Comparison of ENCODE assay signal across 2 cellular contexts in the genomic region with DNA sequence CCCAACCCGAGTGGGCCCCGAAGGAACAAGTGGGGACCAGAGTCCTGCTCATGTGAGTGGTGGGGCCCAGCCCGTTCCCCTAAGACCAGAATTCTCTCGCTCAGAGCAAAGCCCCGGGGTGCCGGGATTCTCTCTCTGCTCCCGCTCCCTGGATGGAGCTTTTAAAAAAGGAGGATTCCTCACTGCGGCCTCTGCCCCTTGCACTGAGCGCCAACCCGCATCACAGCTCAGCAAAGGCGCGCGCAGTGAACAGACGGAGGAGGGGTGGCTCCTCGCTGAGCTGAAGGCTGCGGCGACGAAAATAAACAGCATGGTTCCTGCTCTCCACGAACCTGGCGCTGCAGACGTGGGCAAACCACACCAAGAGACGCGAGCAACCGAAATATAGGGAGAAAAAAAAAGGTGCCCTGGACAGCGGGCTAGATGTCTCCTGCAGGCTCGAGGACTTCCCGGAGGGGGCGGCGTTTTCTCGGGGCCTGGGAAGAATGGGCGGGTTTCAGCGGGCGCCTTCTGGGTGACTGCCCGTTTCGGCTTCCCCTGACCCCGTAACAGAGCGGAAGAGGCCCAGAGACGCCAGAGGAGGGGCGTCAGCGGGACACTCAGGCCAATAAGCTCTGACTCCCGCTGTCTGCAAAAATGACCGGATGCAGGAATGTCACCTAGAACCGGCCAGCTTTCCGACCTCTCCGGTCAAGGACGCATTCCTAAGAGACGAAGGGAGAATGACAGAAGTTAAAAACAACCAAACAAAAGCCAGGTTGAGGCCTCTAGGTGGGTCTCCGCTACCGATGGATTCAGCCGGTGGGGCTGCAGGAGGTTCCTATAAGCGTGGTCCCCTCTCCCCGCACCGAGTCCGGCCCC.
TF ChIP-seq lines count a peak whose summit lies in the region.

No MANE protein-coding gene starts in this region.

TF ChIP-seq in SK-N-SH, 30 proteins besides CTCF, POLR2A, EP300 and RAD21 (continued from another document):
- TF ChIP-seq, protein P1, sequence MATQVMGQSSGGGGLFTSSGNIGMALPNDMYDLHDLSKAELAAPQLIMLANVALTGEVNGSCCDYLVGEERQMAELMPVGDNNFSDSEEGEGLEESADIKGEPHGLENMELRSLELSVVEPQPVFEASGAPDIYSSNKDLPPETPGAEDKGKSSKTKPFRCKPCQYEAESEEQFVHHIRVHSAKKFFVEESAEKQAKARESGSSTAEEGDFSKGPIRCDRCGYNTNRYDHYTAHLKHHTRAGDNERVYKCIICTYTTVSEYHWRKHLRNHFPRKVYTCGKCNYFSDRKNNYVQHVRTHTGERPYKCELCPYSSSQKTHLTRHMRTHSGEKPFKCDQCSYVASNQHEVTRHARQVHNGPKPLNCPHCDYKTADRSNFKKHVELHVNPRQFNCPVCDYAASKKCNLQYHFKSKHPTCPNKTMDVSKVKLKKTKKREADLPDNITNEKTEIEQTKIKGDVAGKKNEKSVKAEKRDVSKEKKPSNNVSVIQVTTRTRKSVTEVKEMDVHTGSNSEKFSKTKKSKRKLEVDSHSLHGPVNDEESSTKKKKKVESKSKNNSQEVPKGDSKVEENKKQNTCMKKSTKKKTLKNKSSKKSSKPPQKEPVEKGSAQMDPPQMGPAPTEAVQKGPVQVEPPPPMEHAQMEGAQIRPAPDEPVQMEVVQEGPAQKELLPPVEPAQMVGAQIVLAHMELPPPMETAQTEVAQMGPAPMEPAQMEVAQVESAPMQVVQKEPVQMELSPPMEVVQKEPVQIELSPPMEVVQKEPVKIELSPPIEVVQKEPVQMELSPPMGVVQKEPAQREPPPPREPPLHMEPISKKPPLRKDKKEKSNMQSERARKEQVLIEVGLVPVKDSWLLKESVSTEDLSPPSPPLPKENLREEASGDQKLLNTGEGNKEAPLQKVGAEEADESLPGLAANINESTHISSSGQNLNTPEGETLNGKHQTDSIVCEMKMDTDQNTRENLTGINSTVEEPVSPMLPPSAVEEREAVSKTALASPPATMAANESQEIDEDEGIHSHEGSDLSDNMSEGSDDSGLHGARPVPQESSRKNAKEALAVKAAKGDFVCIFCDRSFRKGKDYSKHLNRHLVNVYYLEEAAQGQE (IDR thresholded peaks at IDR 0.05; ENCODE audit: low read depth, low read length): no peak
- TF ChIP-seq RXRA (IDR thresholded peaks at IDR 0.05; ENCODE audit: borderline replicate concordance, low read depth) (no peak), RCOR1 (IDR thresholded peaks at IDR 0.05; ENCODE audit: low read length) (no peak), GABPA (IDR thresholded peaks at IDR 0.05; ENCODE audit: low read depth) (no peak), RFX5 (IDR thresholded peaks at IDR 0.05; ENCODE audit: low read length) (no peak), MXI1 (IDR thresholded peaks at IDR 0.05; ENCODE audit: low read depth, low read length) (no peak), SMC3 (IDR thresholded peaks at IDR 0.05; ENCODE audit: low read depth, low read length) (no peak)
- TF ChIP-seq, protein P2, sequence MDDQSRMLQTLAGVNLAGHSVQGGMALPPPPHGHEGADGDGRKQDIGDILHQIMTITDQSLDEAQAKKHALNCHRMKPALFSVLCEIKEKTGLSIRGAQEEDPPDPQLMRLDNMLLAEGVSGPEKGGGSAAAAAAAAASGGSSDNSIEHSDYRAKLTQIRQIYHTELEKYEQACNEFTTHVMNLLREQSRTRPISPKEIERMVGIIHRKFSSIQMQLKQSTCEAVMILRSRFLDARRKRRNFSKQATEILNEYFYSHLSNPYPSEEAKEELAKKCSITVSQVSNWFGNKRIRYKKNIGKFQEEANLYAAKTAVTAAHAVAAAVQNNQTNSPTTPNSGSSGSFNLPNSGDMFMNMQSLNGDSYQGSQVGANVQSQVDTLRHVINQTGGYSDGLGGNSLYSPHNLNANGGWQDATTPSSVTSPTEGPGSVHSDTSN (IDR thresholded peaks at IDR 0.05): no peak
TF ChIP-seq in SK-N-SH: peak in this region for 0.

TF ChIP-seq in SK-N-SH treated with all-trans-retinoic acid at 6 μM for 48 hours, 23 proteins besides CTCF, POLR2A, EP300 and RAD21 (continued from another document):
- TF ChIP-seq, protein P3, sequence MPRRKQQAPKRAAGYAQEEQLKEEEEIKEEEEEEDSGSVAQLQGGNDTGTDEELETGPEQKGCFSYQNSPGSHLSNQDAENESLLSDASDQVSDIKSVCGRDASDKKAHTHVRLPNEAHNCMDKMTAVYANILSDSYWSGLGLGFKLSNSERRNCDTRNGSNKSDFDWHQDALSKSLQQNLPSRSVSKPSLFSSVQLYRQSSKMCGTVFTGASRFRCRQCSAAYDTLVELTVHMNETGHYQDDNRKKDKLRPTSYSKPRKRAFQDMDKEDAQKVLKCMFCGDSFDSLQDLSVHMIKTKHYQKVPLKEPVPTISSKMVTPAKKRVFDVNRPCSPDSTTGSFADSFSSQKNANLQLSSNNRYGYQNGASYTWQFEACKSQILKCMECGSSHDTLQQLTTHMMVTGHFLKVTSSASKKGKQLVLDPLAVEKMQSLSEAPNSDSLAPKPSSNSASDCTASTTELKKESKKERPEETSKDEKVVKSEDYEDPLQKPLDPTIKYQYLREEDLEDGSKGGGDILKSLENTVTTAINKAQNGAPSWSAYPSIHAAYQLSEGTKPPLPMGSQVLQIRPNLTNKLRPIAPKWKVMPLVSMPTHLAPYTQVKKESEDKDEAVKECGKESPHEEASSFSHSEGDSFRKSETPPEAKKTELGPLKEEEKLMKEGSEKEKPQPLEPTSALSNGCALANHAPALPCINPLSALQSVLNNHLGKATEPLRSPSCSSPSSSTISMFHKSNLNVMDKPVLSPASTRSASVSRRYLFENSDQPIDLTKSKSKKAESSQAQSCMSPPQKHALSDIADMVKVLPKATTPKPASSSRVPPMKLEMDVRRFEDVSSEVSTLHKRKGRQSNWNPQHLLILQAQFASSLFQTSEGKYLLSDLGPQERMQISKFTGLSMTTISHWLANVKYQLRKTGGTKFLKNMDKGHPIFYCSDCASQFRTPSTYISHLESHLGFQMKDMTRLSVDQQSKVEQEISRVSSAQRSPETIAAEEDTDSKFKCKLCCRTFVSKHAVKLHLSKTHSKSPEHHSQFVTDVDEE (CRISPR knock-in tag; IDR thresholded peaks at IDR 0.05): no peak
- TF ChIP-seq SNAI2 (CRISPR knock-in tag; IDR thresholded peaks at IDR 0.05) (no peak), ZNF565 (CRISPR knock-in tag; conservative IDR thresholded peaks at IDR 0.05; ENCODE audit: low read depth) (no peak), GLIS3 (CRISPR knock-in tag; IDR thresholded peaks at IDR 0.05) (no peak), BACH2 (CRISPR knock-in tag; IDR thresholded peaks at IDR 0.05; ENCODE audit: borderline replicate concordance) (no peak)
- TF ChIP-seq, protein P4, sequence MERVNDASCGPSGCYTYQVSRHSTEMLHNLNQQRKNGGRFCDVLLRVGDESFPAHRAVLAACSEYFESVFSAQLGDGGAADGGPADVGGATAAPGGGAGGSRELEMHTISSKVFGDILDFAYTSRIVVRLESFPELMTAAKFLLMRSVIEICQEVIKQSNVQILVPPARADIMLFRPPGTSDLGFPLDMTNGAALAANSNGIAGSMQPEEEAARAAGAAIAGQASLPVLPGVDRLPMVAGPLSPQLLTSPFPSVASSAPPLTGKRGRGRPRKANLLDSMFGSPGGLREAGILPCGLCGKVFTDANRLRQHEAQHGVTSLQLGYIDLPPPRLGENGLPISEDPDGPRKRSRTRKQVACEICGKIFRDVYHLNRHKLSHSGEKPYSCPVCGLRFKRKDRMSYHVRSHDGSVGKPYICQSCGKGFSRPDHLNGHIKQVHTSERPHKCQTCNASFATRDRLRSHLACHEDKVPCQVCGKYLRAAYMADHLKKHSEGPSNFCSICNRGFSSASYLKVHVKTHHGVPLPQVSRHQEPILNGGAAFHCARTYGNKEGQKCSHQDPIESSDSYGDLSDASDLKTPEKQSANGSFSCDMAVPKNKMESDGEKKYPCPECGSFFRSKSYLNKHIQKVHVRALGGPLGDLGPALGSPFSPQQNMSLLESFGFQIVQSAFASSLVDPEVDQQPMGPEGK (CRISPR knock-in tag; IDR thresholded peaks at IDR 0.05; ENCODE audit: borderline replicate concordance): no peak
TF ChIP-seq in SK-N-SH treated with all-trans-retinoic acid at 6 μM for 48 hours: peak in this region for 0.
